ENCODE assay signal across 9 cellular contexts in the genomic region with DNA sequence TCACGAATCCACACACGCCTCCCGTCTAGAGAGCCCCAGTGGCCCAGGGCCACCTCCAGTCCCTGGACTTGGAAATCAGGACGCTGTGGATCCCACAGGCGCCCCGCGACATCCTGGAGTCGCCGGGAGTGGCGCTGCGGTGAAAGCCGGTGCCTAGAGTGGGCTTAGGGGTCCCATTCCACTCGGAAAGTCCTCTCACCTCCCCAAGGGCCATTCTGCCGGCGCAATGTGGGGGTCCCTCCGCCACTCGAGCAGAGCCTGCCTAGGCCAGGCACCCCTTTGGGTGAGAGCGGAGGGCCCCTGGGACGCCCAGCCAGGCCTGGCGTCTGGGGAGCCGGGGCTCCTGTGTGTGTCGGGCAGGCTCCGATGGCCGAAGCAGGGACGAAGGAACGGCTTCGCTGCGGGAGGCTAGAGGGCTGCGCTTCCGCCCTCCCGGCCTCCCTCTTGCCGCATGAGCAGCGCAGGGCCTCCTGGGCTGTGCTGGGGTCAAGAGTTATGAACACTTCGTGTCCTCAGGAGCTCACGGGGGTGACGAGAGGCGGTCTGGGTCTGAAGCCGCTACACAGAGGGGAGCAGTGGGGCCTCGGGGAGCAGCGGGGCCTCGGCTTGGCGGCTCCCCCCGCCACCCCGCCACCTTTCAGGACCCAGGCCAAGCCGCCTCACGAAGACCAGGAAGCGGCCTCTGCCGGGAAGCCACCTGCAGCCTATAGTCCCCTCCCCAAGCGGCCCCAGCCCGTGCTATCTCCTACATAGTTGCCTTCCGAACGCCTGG. TPM values are rescaled to one million over a fixed set of nuclear protein-coding genes. Genes with fewer than 3 reads are reported as not detected.
A peak's percentile ranks its signal among the peaks of the same experiment; 100 is the strongest.
DNase-seq lines count a peak whose midpoint lies in the region; ATAC-seq and TF ChIP-seq lines count a peak whose summit lies in the region.
"Had no signal": no experiment of that assay in that cellular context is flagged by ENCODE, and none has a peak within 500 bp of the region (broad histone marks: within the 10 kb centered on the region; RNA-seq: fewer than 3 reads in every experiment).

No MANE protein-coding gene starts in this region.

- intact Hi-C loops in mammary epithelial cell (cut with micrococcal nuclease): loop anchor here (5.0 to 10.0 kb wide), 2 partner anchors 397 to 1141 kb away; no protein-coding TSS in a partner anchor

- H3K9me2 ChIP-seq in hepatocyte (replicated peaks; ENCODE audit: insufficient read depth): no peaks in the 10 kb centered on the region

- CTCF ChIA-PET in mammary epithelial cell (lab: Charles Lee; ENCODE audit: low non-redundant PET): no interaction called here

- no peak overlapping the region for H3K9ac ChIP-seq in mammary epithelial cell (ENCODE audit: insufficient read depth, low read length)

- ATAC-seq in HG03378 (IDR thresholded peaks at IDR 0.05; ENCODE audit: unreplicated experiment): peak; percentile 30
- peak; percentile 47 for ATAC-seq in stimulated activated effector memory CD8-positive, alpha-beta T cell treated with anti-CD3 and anti-CD28 coated beads, Interleukin-12 subunit alpha, Interleukin-12 subunit beta, amount 100 ng/mL, for 72 hours

- H3K4me1 Mint-ChIP-seq in stimulated activated effector memory CD8-positive, alpha-beta T cell treated with anti-CD3 and anti-CD28 coated beads, Interleukin-12 subunit alpha, Interleukin-12 subunit beta, amount 100 ng/mL, for 72 hours: peaks cover 15% of the 10 kb centered on the region

- H3K36me3 ChIP-seq in hepatocyte (replicated peaks; ENCODE audit: insufficient read depth, low read depth): no peaks in the 10 kb centered on the region
- H3K36me3 ChIP-seq in mammary epithelial cell (ENCODE audit: insufficient read depth, low read length): no peaks in the 10 kb centered on the region

- peaks cover 77% of the 10 kb centered on the region for H3K27me3 ChIP-seq in hepatocyte
- peaks cover 34% of the 10 kb centered on the region for H3K27me3 ChIP-seq in mammary epithelial cell (ENCODE audit: insufficient read depth, low read length)

- H3K27ac ChIP-seq in hepatocyte (no peak overlapping the region), mammary epithelial cell (ENCODE audit: insufficient read depth, low read depth, low read length) (no peak overlapping the region)

- no peak overlapping the region for H3K27ac Mint-ChIP-seq in stimulated activated effector memory CD8-positive, alpha-beta T cell treated with anti-CD3 and anti-CD28 coated beads, Interleukin-12 subunit alpha, Interleukin-12 subunit beta, amount 100 ng/mL, for 72 hours

- H3K4me3 ChIP-seq in hepatocyte (no peak overlapping the region), mammary epithelial cell (replicated peaks in 1 of 3; ENCODE audit: insufficient read depth in 1 of 3, low read depth in 2 of 3, low read length in 3 of 3) (no peak overlapping the region)

- WGBS in hepatocyte (ENCODE audit: low lambda C conversion rate, missing lambda C conversion rate): 10% methylated on average over 44 of the region's 52 CpGs
- WGBS in mammary epithelial cell (ENCODE audit: low coverage, missing lambda C conversion rate): 45% methylated on average over 12 of the region's 52 CpGs

- H3K9me3 ChIP-seq in hepatocyte (ENCODE audit: low read depth) (no peaks in the 10 kb centered on the region), mammary epithelial cell (replicated peaks; ENCODE audit: insufficient read depth, low read length) (no peaks in the 10 kb centered on the region)

- H3K4me2 ChIP-seq in hepatocyte (peak overlapping the region; percentile 88), mammary epithelial cell (ENCODE audit: insufficient read depth, low read depth, low read length) (no peak overlapping the region)

- peaks cover 5% of the 10 kb centered on the region for H3K36me3 Mint-ChIP-seq in stimulated activated effector memory CD8-positive, alpha-beta T cell treated with anti-CD3 and anti-CD28 coated beads, Interleukin-12 subunit alpha, Interleukin-12 subunit beta, amount 100 ng/mL, for 72 hours

- dilution Hi-C loops in mammary epithelial cell (cut with HindIII; ENCODE audit: low sequenced_read_pairs): no loop called here

- no peaks in the 10 kb centered on the region for H4K20me1 ChIP-seq in hepatocyte (ENCODE audit: insufficient read depth, poor library complexity, severe bottlenecking)
- H4K20me1 ChIP-seq in mammary epithelial cell (ENCODE audit: insufficient read depth, low read length): no peaks in the 10 kb centered on the region

- H2AFZ ChIP-seq in hepatocyte (peak overlapping the region; percentile 65), mammary epithelial cell (ENCODE audit: low read depth, low read length) (no peak overlapping the region)

- DNase-seq in GM20000 (ENCODE audit: low spot score) (peak; percentile 47), hepatocyte (ENCODE audit: low spot score) (peak; percentile 40), NCI-H748 (lab: John Stamatoyannopoulos, UW; ENCODE audit: unreplicated experiment) (no peak), mammary epithelial cell (no peak), foreskin melanocyte (no peak), NK-92 (lab: John Stamatoyannopoulos, UW; ENCODE audit: unreplicated experiment) (no peak)
- no peak for DNase-seq in stimulated activated effector memory CD8-positive, alpha-beta T cell treated with anti-CD3 and anti-CD28 coated beads, Interleukin-12 subunit alpha, Interleukin-12 subunit beta, amount 100 ng/mL, for 72 hours (ENCODE audit: low spot score in 2 of 2)

- BruUV-seq in mammary epithelial cell (replicated peaks; lab: Mats Ljungman, UMichigan): no TSS peak

- no peak overlapping the region for H3K4me3 Mint-ChIP-seq in stimulated activated effector memory CD8-positive, alpha-beta T cell treated with anti-CD3 and anti-CD28 coated beads, Interleukin-12 subunit alpha, Interleukin-12 subunit beta, amount 100 ng/mL, for 72 hours

- TF ChIP-seq CTCF in GM20000 (IDR thresholded peaks at IDR 0.05; ENCODE audit: extremely low read depth, missing control alignments): peak; percentile 3
- TF ChIP-seq CTCF in hepatocyte (IDR thresholded peaks at IDR 0.05; ENCODE audit: poor library complexity): peak; percentile 33
- no peak for TF ChIP-seq CTCF in mammary epithelial cell (conservative IDR thresholded peaks at IDR 0.05 in 1 of 2, IDR thresholded peaks at IDR 0.05 in 1 of 2; ENCODE audit: extremely low read depth in 1 of 2, insufficient read depth in 1 of 2, low read depth in 1 of 2, low read length in 2 of 2)

- H3K9me3 Mint-ChIP-seq in stimulated activated effector memory CD8-positive, alpha-beta T cell treated with anti-CD3 and anti-CD28 coated beads, Interleukin-12 subunit alpha, Interleukin-12 subunit beta, amount 100 ng/mL, for 72 hours: no peaks in the 10 kb centered on the region

- in situ Hi-C loops in mammary epithelial cell (cut with MboI; ENCODE audit: low sequenced_read_pairs in 2 of 2): no loop called here

- H3K79me2 ChIP-seq in hepatocyte: no peaks in the 10 kb centered on the region
- H3K79me2 ChIP-seq in mammary epithelial cell (ENCODE audit: insufficient read depth, low read length): no peaks in the 10 kb centered on the region

- peaks cover 18% of the 10 kb centered on the region for H3K4me1 ChIP-seq in hepatocyte (ENCODE audit: insufficient read depth)
- H3K4me1 ChIP-seq in mammary epithelial cell (ENCODE audit: insufficient read depth, low read length): peaks cover 5% of the 10 kb centered on the region

RNA-seq across cellular contexts. Expression of gene POU3F2, which starts 13.6 kb away (rescaled TPM):
- total RNA-seq in hepatocyte (0.08 and 0.13 TPM in 2 replicates), mammary epithelial cell (not detected)
- polyA plus RNA-seq in hepatocyte (not detected in 2 replicates), mammary epithelial cell (not detected)
- not detected for polyA minus RNA-seq in mammary epithelial cell
- total RNA-seq: glomerular endothelial cell had no signal

Comparison
In these comparisons a context has a peak if more than half of its experiments do, and no peak if none do; other contexts are left out.
1. DNase-seq: peak in GM20000 (single experiment) and hepatocyte (single experiment); none in stimulated activated effector memory CD8-positive, alpha-beta T cell treated with anti-CD3 and anti-CD28 coated beads, Interleukin-12 subunit alpha, Interleukin-12 subunit beta, amount 100 ng/mL, for 72 hours (0 of 2), NCI-H748 (single experiment), mammary epithelial cell (single experiment), foreskin melanocyte (single experiment) and NK-92 (single experiment).
2. CTCF ChIP-seq: peak in GM20000 (single experiment) and hepatocyte (single experiment); none in mammary epithelial cell (0 of 2).